ENCODE assay signal across 8 cellular contexts in the genomic region with DNA sequence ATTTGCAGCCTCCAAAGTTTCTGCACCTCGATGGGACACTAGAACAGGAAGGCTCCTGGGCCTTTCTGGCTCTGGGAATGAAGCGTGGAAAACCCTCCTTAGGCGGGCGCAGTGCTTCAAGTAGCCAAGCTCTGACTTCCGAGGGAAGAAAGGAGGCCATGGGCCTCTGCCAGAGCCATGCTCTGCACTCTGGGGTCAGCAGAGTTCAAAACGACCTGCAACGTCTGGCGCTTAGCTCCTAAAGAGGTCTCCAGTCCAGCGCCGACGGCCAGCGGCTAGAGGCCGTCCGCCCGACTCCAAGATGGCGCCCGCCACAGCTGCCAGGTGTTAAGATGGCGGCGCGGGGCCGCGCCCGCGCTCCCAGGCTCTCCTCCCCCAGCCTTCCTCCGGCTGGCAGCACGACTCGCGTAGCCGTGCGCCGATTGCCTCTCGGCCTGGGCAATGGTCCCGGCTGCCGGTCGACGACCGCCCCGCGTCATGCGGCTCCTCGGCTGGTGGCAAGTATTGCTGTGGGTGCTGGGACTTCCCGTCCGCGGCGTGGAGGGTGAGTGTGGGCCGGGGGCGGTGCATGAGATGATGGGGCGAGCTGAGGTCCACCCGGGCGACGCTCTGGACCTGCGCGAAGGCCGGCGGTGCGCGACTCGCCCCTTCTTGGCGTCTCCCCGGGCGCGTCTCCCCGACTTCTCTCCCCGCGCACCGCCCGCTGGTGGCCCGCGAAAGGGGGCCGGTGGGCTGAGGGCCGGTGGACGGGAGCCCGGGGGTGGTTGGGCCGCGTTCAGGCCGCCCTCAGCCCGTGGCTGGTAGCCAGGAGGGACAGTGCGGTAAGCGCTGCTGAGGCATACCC. TPM values are rescaled to one million over a fixed set of nuclear protein-coding genes. Genes with fewer than 3 reads are reported as not detected.
DNase-seq lines count a peak whose midpoint lies in the region; ATAC-seq and TF ChIP-seq lines count a peak whose summit lies in the region.

Gene TXNDC15 (plus strand): TSS at position 385 of the 844 bp plus-strand sequence. CDS start 57 bp downstream, at position 442.

- peak; percentile 74 for ATAC-seq in GM18517 (IDR thresholded peaks at IDR 0.05; ENCODE audit: unreplicated experiment)
- peak; percentile 82 for ATAC-seq in HG03045 (IDR thresholded peaks at IDR 0.05; ENCODE audit: unreplicated experiment)
- ATAC-seq in activated B cell treated with CpG ODN at 0.5 μM for 24 hours (ENCODE audit: low read depth), result peak; percentile 93

- H3K27ac Mint-ChIP-seq in activated B cell treated with CpG ODN at 0.5 μM for 24 hours, result peak within 1 kb of the TSS; percentile 94

- peak within 1 kb of the TSS; percentile 95 for H3K4me3 Mint-ChIP-seq in activated B cell treated with CpG ODN at 0.5 μM for 24 hours

- TF ChIP-seq CTCF in activated B cell treated with CpG ODN at 0.5 μM for 24 hours (IDR thresholded peaks at IDR 0.05) (no peak), cardiac fibroblast (IDR thresholded peaks at IDR 0.05; ENCODE audit: low read depth, low read length) (no peak)

- peaks cover 34% of the 10 kb centered on the region for H3K4me1 Mint-ChIP-seq in activated B cell treated with CpG ODN at 0.5 μM for 24 hours

- CTCF ChIA-PET in activated B cell treated with CpG ODN at 0.5 μM for 24 hours (lab: Charles Lee), result interaction anchor here (0.9 to 2.0 kb wide), 2 partner anchors 11 to 30 kb away, joined by 4 to 12 read pairs; partner anchors contain the start of gene PCBD2

- peaks cover 18% of the 10 kb centered on the region for H3K36me3 Mint-ChIP-seq in activated B cell treated with CpG ODN at 0.5 μM for 24 hours (ENCODE audit: low read depth)

- intact Hi-C loops in activated B cell treated with CpG ODN at 0.5 μM for 24 hours (cut with micrococcal nuclease), result loop anchor here (1.0 kb wide), 5 partner anchors 29 to 648 kb away; partner anchors contain the start of genes C5orf24, CAMLG, DDX46 and PPP2CA

- H3K27me3 Mint-ChIP-seq in activated B cell treated with CpG ODN at 0.5 μM for 24 hours, result no peaks in the 10 kb centered on the region

- no peaks in the 10 kb centered on the region for H3K9me3 Mint-ChIP-seq in activated B cell treated with CpG ODN at 0.5 μM for 24 hours

- DNase-seq in 8988T, result peak; percentile 83
- DNase-seq in NCI-H2196 (lab: John Stamatoyannopoulos, UW; ENCODE audit: unreplicated experiment), result peak; percentile 91
- peak; percentile 78 for DNase-seq in activated B cell treated with CpG ODN at 0.5 μM for 24 hours
- DNase-seq in cardiac fibroblast (ENCODE audit: low read depth in 2 of 2), result peak; percentile 87 to 89
- peak; percentile 89 for DNase-seq in inferior parietal cortex (ENCODE audit: extremely low spot score)
- peak; percentile 65 to 73 for DNase-seq in stimulated activated CD4-positive, alpha-beta T cell treated with anti-CD3 and anti-CD28 coated beads, Interleukin-12 subunit alpha, Interleukin-12 subunit beta, amount 100 ng/mL, for 24 hours (ENCODE audit: low read depth in 2 of 2)

- peak within 1 kb of the TSS; percentile 80 to 98 for H3K4me3 ChIP-seq in cardiac fibroblast (replicated peaks in 1 of 2; ENCODE audit: low read depth in 2 of 2, low read length in 2 of 2)

- POLR2A ChIA-PET in activated B cell treated with CpG ODN at 0.5 μM for 24 hours (lab: Charles Lee), result interaction anchor here (1.0 to 3.3 kb wide), 10 partner anchors 9 to 774 kb away, joined by 3 to 66 read pairs (median 10); partner anchors contain the start of genes C5orf24, CAMLG and PCBD2

RNA-seq across cellular contexts. Expression of gene TXNDC15, which starts in this region (rescaled TPM):
- total RNA-seq in activated B cell treated with CpG ODN at 0.5 μM for 24 hours, result 26.6 and 30.7 TPM in 2 replicates

Comparison
In these comparisons a context has a peak if more than half of its experiments do, and no peak if none do; other contexts are left out.
1. Peak in every context shown above with its lines: DNase-seq, ATAC-seq and H3K4me3 ChIP-seq.